ENCODE assay signal across 8 cellular contexts in the genomic region with DNA sequence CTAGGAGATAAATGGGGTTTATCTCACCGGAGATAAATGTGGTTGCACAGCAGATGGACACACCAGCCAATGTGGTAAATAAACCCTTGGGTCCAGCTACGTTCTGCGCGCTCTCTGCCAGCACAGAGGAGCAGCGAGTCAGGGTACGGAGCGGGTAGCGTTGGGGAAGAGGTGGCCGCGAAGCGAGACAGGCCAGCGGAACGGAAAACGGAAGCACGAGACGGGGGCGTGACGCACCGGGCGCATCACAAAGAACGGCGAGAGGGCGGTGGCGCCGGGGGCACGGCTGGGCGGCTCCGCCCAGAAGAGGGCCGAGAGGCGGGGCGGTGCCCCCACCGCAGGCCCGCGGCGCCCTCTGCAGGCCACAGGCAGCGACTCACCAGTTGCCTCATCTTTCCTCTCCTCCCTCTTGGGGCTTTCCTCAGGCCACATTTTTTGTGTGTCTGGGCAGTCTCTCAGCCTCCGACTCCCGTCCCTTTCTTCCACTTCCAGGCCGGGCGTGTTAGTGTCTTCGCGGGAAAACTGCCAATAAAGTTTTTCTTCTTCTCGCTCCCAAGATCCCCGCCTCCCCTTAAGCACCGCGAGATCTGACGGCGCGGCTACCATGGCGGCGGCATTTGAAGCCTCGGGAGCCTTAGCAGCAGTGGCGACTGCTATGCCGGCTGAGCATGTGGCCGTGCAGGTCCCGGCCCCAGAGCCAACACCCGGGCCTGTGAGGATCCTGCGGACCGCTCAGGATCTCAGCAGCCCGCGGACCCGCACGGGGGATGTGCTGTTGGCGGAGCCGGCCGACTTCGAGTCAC. TPM values are rescaled to one million over a fixed set of nuclear protein-coding genes. Genes with fewer than 3 reads are reported as not detected.
DNase-seq lines count a peak whose midpoint lies in the region; TF ChIP-seq lines count a peak whose summit lies in the region.

A gene with protein sequence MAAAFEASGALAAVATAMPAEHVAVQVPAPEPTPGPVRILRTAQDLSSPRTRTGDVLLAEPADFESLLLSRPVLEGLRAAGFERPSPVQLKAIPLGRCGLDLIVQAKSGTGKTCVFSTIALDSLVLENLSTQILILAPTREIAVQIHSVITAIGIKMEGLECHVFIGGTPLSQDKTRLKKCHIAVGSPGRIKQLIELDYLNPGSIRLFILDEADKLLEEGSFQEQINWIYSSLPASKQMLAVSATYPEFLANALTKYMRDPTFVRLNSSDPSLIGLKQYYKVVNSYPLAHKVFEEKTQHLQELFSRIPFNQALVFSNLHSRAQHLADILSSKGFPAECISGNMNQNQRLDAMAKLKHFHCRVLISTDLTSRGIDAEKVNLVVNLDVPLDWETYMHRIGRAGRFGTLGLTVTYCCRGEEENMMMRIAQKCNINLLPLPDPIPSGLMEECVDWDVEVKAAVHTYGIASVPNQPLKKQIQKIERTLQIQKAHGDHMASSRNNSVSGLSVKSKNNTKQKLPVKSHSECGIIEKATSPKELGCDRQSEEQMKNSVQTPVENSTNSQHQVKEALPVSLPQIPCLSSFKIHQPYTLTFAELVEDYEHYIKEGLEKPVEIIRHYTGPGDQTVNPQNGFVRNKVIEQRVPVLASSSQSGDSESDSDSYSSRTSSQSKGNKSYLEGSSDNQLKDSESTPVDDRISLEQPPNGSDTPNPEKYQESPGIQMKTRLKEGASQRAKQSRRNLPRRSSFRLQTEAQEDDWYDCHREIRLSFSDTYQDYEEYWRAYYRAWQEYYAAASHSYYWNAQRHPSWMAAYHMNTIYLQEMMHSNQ (plus strand): TSS at position 581 of the 803 bp plus-strand sequence. CDS start 24 bp downstream, at position 605.

- H3K27ac Mint-ChIP-seq in neural progenitor cell: peak within 1 kb of the TSS; percentile 99

- TF ChIP-seq CTCF in neural progenitor cell (IDR thresholded peaks at IDR 0.05): peak; percentile 88

- H4K20me1 ChIP-seq in neural progenitor cell (ENCODE audit: low read depth): peaks cover 11% of the 10 kb centered on the region

- peak within 1 kb of the TSS; percentile 54 for H3K27ac ChIP-seq in neural progenitor cell

- H2AFZ ChIP-seq in neural progenitor cell (replicated peaks): peak within 1 kb of the TSS; percentile 84

- H3K27me3 Mint-ChIP-seq in neural progenitor cell (ENCODE audit: insufficient read depth, low read depth): peaks cover 1% of the 10 kb centered on the region

- H3K27me3 ChIP-seq in HAP-1 (ENCODE audit: low read depth) (no peaks in the 10 kb centered on the region), MG63 (no peaks in the 10 kb centered on the region), neural progenitor cell (no peaks in the 10 kb centered on the region)

- H3K4me3 ChIP-seq in HAP-1 (peak within 1 kb of the TSS; percentile 99), MG63 (peak within 1 kb of the TSS; percentile 98), neural progenitor cell (peak within 1 kb of the TSS; percentile 68)

- H3K4me3 Mint-ChIP-seq in neural progenitor cell: peak within 1 kb of the TSS; percentile 95

- peak; percentile 95 for DNase-seq in GDM1 (lab: John Stamatoyannopoulos, UW)
- peak; percentile 92 to 94 for DNase-seq in HAP-1 (ENCODE audit: low spot score in 2 of 2)
- peak; percentile 94 for DNase-seq in MG63
- peak; percentile 81 for DNase-seq in SHP77 treated with DMSO at 0.1 percent for 48 hours (lab: John Stamatoyannopoulos, UW)
- DNase-seq in activated gamma-delta T cell (lab: John Stamatoyannopoulos, UW): peak; percentile 95
- peak; percentile 97 for DNase-seq in fibroblast of the conjunctiva (ENCODE audit: low read depth)
- DNase-seq in neural progenitor cell (ENCODE audit: low spot score): peak; percentile 96
- DNase-seq in stromal cell of bone marrow (ENCODE audit: low read depth): peak; percentile 96

- H3K9me3 ChIP-seq in HAP-1: no peaks in the 10 kb centered on the region
- no peaks in the 10 kb centered on the region for H3K9me3 ChIP-seq in MG63
- no peaks in the 10 kb centered on the region for H3K9me3 ChIP-seq in neural progenitor cell (ENCODE audit: low read depth)

- peaks cover 13% of the 10 kb centered on the region for H3K4me1 Mint-ChIP-seq in neural progenitor cell

- peaks cover 39% of the 10 kb centered on the region for H3K79me2 ChIP-seq in neural progenitor cell (ENCODE audit: low read depth)

- H3K9ac ChIP-seq in neural progenitor cell: peak within 1 kb of the TSS; percentile 89

- in situ Hi-C loops in HAP-1 (cut with MboI; ENCODE audit: low sequenced_read_pairs): loop anchor here (10.0 kb wide), 1 partner anchor 251 kb away; a partner anchor contains a TSS

- H3K9me3 Mint-ChIP-seq in neural progenitor cell: no peaks in the 10 kb centered on the region

- peaks cover 14% of the 10 kb centered on the region for H3K4me1 ChIP-seq in HAP-1
- H3K4me1 ChIP-seq in neural progenitor cell: peaks cover 17% of the 10 kb centered on the region

- peak within 1 kb of the TSS; percentile 88 for H3K4me2 ChIP-seq in neural progenitor cell

- H3K36me3 ChIP-seq in HAP-1 (replicated peaks) (peaks cover 33% of the 10 kb centered on the region), MG63 (peaks cover 29% of the 10 kb centered on the region), neural progenitor cell (peaks cover 10% of the 10 kb centered on the region)

- H3F3A ChIP-seq in neural progenitor cell (ENCODE audit: low read depth): peaks cover 17% of the 10 kb centered on the region

- H3K36me3 Mint-ChIP-seq in neural progenitor cell: peaks cover 6% of the 10 kb centered on the region

RNA-seq across cellular contexts. Expression of the gene that starts here (rescaled TPM):
- total RNA-seq in MG63 (2014; rRNA removed; shearing (Covaris generic); ENCODE audit: low replicate concordance): 22.4 and 31.0 TPM in 2 replicates
- total RNA-seq in neural progenitor cell (ENCODE audit: low replicate concordance): 30.4 and 31.9 TPM in 2 replicates

Comparison
In these comparisons a context has a peak if more than half of its experiments do, and no peak if none do; other contexts are left out.
1. Peak in every context shown above with its lines: DNase-seq, H3K4me3 ChIP-seq and H3K27ac ChIP-seq.